9 cellular contexts compared by ENCODE assay signal in genomic region chr19:2425622-2426581, GRCh38. TPM values are rescaled to one million over a fixed set of nuclear protein-coding genes. Genes with fewer than 3 reads are reported as not detected.
DNase-seq lines count a peak whose midpoint lies in the region; ATAC-seq and TF ChIP-seq lines count a peak whose summit lies in the region.
"Had no signal": no experiment of that assay in that cellular context is flagged by ENCODE, and none has a peak within 500 bp of the region (broad histone marks: within the 10 kb centered on the region; RNA-seq: fewer than 3 reads in every experiment).

No MANE protein-coding gene starts in this region.

- H3K18ac ChIP-seq in neuronal stem cell (ENCODE audit: low read length): peak overlapping the region; percentile 48

- no peak overlapping the region for H2AFZ ChIP-seq in neuronal stem cell (ENCODE audit: low read length)

- no peak for TF ChIP-seq POLR2A in NB4 (IDR thresholded peaks at IDR 0.05; ENCODE audit: extremely low read depth, insufficient read length)

- no peak overlapping the region for H3K14ac ChIP-seq in neuronal stem cell (ENCODE audit: low read length)

- no peaks in the 10 kb centered on the region for H3K9me3 ChIP-seq in CD8-positive, alpha-beta T cell (ENCODE audit: low read length)
- H3K9me3 ChIP-seq in neuronal stem cell (replicated peaks in 1 of 2; ENCODE audit: control insufficient read depth in 2 of 2, insufficient read depth in 1 of 2, low read depth in 1 of 2, low read length in 2 of 2): peaks cover 0 to 1% of the 10 kb centered on the region in 2 donors

- H3K4me3 Mint-ChIP-seq in CD8-positive, alpha-beta T cell: peak overlapping the region; percentile 95
- peak overlapping the region; percentile 95 to 98 for H3K4me3 Mint-ChIP-seq in effector memory CD8-positive, alpha-beta T cell

- H3K4me1 ChIP-seq in CD8-positive, alpha-beta T cell (ENCODE audit: insufficient read depth, low read length): peaks cover 19% of the 10 kb centered on the region
- H3K4me1 ChIP-seq in neuronal stem cell (ENCODE audit: control insufficient read depth in 2 of 2, insufficient read depth in 1 of 2, low read depth in 1 of 2, low read length in 2 of 2) (peaks cover 15% of the 10 kb centered on the region in 2 donors), foreskin keratinocyte (no peaks in the 10 kb centered on the region)

- H3K36me3 Mint-ChIP-seq in CD8-positive, alpha-beta T cell: peaks cover 15% of the 10 kb centered on the region
- H3K36me3 Mint-ChIP-seq in effector memory CD8-positive, alpha-beta T cell (ENCODE audit: insufficient read depth): peaks cover 21% of the 10 kb centered on the region

- peak overlapping the region; percentile 98 for H3K4me3 ChIP-seq in CD8-positive, alpha-beta T cell (ENCODE audit: low read depth, low read length)
- H3K4me3 ChIP-seq in NB4 (ENCODE audit: low read depth, low read length) (peak overlapping the region; percentile 81), neuronal stem cell (ENCODE audit: low read length in 2 of 2) (peak overlapping the region; percentile 52 to 88)

- H3K23ac ChIP-seq in neuronal stem cell (ENCODE audit: low read depth, low read length, poor library complexity): peak overlapping the region; percentile 73

- POLR2A ChIA-PET in CD8-positive, alpha-beta T cell (lab: Charles Lee): interaction anchor here (1.3 to 2.9 kb wide), 3 partner anchors 31 to 190 kb away, joined by 3 to 21 read pairs (median 4); partner anchors contain the start of genes LMNB2 and PLEKHJ1

- peaks cover 3% of the 10 kb centered on the region for H3K36me3 ChIP-seq in CD8-positive, alpha-beta T cell (ENCODE audit: insufficient read depth, low read length)
- H3K36me3 ChIP-seq in neuronal stem cell (replicated peaks in 1 of 2; ENCODE audit: control insufficient read depth in 2 of 2, insufficient read depth in 2 of 2, low read length in 2 of 2): peaks cover 17 to 47% of the 10 kb centered on the region in 2 donors

- CTCF ChIA-PET in CD8-positive, alpha-beta T cell (lab: Charles Lee): no interaction called here

- peak overlapping the region; percentile 5 for H2BK5ac ChIP-seq in neuronal stem cell (ENCODE audit: low read length)

- no peak overlapping the region for H2BK12ac ChIP-seq in neuronal stem cell (ENCODE audit: low read length)

- H4K91ac ChIP-seq in neuronal stem cell (ENCODE audit: low read depth, low read length, poor library complexity): no peak overlapping the region

- peak overlapping the region; percentile 49 for H3K4me2 ChIP-seq in neuronal stem cell (ENCODE audit: insufficient read depth, low read length, poor library complexity, severe bottlenecking)

- no peaks in the 10 kb centered on the region for H3K9me3 Mint-ChIP-seq in CD8-positive, alpha-beta T cell
- no peaks in the 10 kb centered on the region for H3K9me3 Mint-ChIP-seq in effector memory CD8-positive, alpha-beta T cell

- no peak overlapping the region for H3K4ac ChIP-seq in neuronal stem cell (ENCODE audit: low read length)

- peaks cover 13% of the 10 kb centered on the region for H3K4me1 Mint-ChIP-seq in CD8-positive, alpha-beta T cell (ENCODE audit: low read depth)
- peaks cover 11 to 14% of the 10 kb centered on the region in 2 donors for H3K4me1 Mint-ChIP-seq in effector memory CD8-positive, alpha-beta T cell (ENCODE audit: low read depth in 2 of 2)

- ATAC-seq in CD8-positive, alpha-beta T cell: no peak
- ATAC-seq in effector memory CD8-positive, alpha-beta T cell (replicated peaks): no peak
- no peak for ATAC-seq in foreskin keratinocyte

- H3K27me3 ChIP-seq in CD8-positive, alpha-beta T cell (ENCODE audit: insufficient read depth, low read length): no peaks in the 10 kb centered on the region
- no peaks in the 10 kb centered on the region for H3K27me3 ChIP-seq in neuronal stem cell (ENCODE audit: control insufficient read depth in 3 of 3, insufficient read depth in 3 of 3, low read depth in 1 of 3, low read length in 3 of 3)
- no peaks in the 10 kb centered on the region for H3K27me3 ChIP-seq in foreskin keratinocyte

- H3K27ac Mint-ChIP-seq in CD8-positive, alpha-beta T cell: peak overlapping the region; percentile 80
- peak overlapping the region; percentile 22 to 97 for H3K27ac Mint-ChIP-seq in effector memory CD8-positive, alpha-beta T cell

- peaks cover 19% of the 10 kb centered on the region for H3K79me1 ChIP-seq in neuronal stem cell (ENCODE audit: low read depth, low read length)

- no peak overlapping the region for H3K27ac ChIP-seq in CD8-positive, alpha-beta T cell (ENCODE audit: low read depth, low read length)
- H3K27ac ChIP-seq in neuronal stem cell (replicated peaks; ENCODE audit: low read length) (no peak overlapping the region), foreskin keratinocyte (no peak overlapping the region)

- no peak overlapping the region for H2BK15ac ChIP-seq in neuronal stem cell (ENCODE audit: low read length)

- H2AK5ac ChIP-seq in neuronal stem cell (ENCODE audit: low read depth, low read length): peak overlapping the region; percentile 8

- H2BK120ac ChIP-seq in neuronal stem cell (ENCODE audit: low read depth, low read length): no peak overlapping the region

- H3K9ac ChIP-seq in neuronal stem cell (ENCODE audit: low read depth, low read length, poor library complexity): peak overlapping the region; percentile 50

- DNase-seq in CD8-positive, alpha-beta T cell: peak in 1 of 7 experiments; percentile 14
- no peak for DNase-seq in NB4 (ENCODE audit: low read depth)
- no peak for DNase-seq in effector memory CD8-positive, alpha-beta T cell
- DNase-seq in neuronal stem cell (ENCODE audit: low spot score): no peak
- DNase-seq in cortex of kidney (lab: John Stamatoyannopoulos, UW): no peak
- DNase-seq in foreskin keratinocyte: no peak
- no peak for DNase-seq in NCI-H345 (lab: John Stamatoyannopoulos, UW)
- no peak for DNase-seq in cerebellar cortex (ENCODE audit: low spot score)
- DNase-seq: NCI-H2171 had no signal

- WGBS in neuronal stem cell (ENCODE audit: extremely low coverage in 2 of 2, insufficient read length in 2 of 2, insufficient replicate concordance in 1 of 2), 2 donors: no CpG with 5 or more reads among the region's 29 CpGs

- peak overlapping the region; percentile 89 for H4K8ac ChIP-seq in neuronal stem cell (ENCODE audit: low read depth, low read length)

- H3K27me3 Mint-ChIP-seq in CD8-positive, alpha-beta T cell (ENCODE audit: low read depth): no peaks in the 10 kb centered on the region
- H3K27me3 Mint-ChIP-seq in effector memory CD8-positive, alpha-beta T cell: no peaks in the 10 kb centered on the region

- intact Hi-C loops in CD8-positive, alpha-beta T cell (cut with DNase I, micrococcal nuclease): no loop called here

- TF ChIP-seq CTCF in CD8-positive, alpha-beta T cell (IDR thresholded peaks at IDR 0.05): no peak
- no peak for TF ChIP-seq CTCF in NB4 (IDR thresholded peaks at IDR 0.05; ENCODE audit: low read depth, low read length)
- TF ChIP-seq CTCF in foreskin keratinocyte (conservative IDR thresholded peaks at IDR 0.05): no peak

RNA-seq across cellular contexts. Expression of gene TIMM13, which starts 1.5 kb away (rescaled TPM):
- 10 to 100 TPM; 21.5 to 24.4 TPM for total RNA-seq in CD8-positive, alpha-beta T cell
- polyA plus RNA-seq in neuronal stem cell (2013, experiment 1 of 2): 75.3 TPM
- polyA plus RNA-seq in neuronal stem cell (2013, experiment 2 of 2): 72.7 TPM
- 130 and 149 TPM in 2 replicates for total RNA-seq in foreskin keratinocyte
- 280 and 281 TPM in 2 replicates for polyA plus RNA-seq in foreskin keratinocyte

RNA-seq across cellular contexts. Expression of gene LMNB2, which starts 30.9 kb away (rescaled TPM):
- total RNA-seq in CD8-positive, alpha-beta T cell: 10 to 100 TPM; 13.5 to 15.9 TPM
- 123 TPM for polyA plus RNA-seq in neuronal stem cell (2013, experiment 1 of 2)
- polyA plus RNA-seq in neuronal stem cell (2013, experiment 2 of 2): 124 TPM
- 134 and 170 TPM in 2 replicates for total RNA-seq in foreskin keratinocyte
- 74.5 and 96.6 TPM in 2 replicates for polyA plus RNA-seq in foreskin keratinocyte

RNA-seq across cellular contexts. Expression of gene GADD45B, which starts 50.0 kb away (rescaled TPM):
- 100 to 1,000 TPM; 441 to 446 TPM for total RNA-seq in CD8-positive, alpha-beta T cell
- 3.0 TPM for polyA plus RNA-seq in neuronal stem cell (2013, experiment 1 of 2)
- 2.3 TPM for polyA plus RNA-seq in neuronal stem cell (2013, experiment 2 of 2)
- 39.5 and 40.9 TPM in 2 replicates for total RNA-seq in foreskin keratinocyte
- 49.8 and 51.1 TPM in 2 replicates for polyA plus RNA-seq in foreskin keratinocyte

Comparison
In these comparisons a context has a peak if more than half of its experiments do, and no peak if none do; other contexts are left out.
1. RNA of gene GADD45B, which starts 50.0 kb away (total RNA-seq): 441 to 446 TPM in CD8-positive, alpha-beta T cell; 39.5 to 40.9 TPM in foreskin keratinocyte; every median in the first group is over 10 times any median in the second.
2. Peak in every context shown above with its lines, with median percentiles within 50 percentile points of each other: H3K4me3 ChIP-seq.